Comparison of ENCODE assay signal across 13 cellular contexts in genomic region chr14:76951149-76951548, GRCh38.
DNase-seq lines count a peak whose midpoint lies in the region; ATAC-seq and TF ChIP-seq lines count a peak whose summit lies in the region.
"Had no signal": no experiment of that assay in that cellular context is flagged by ENCODE, and none has a peak within 500 bp of the region (broad histone marks: within the 10 kb centered on the region; RNA-seq: fewer than 3 reads in every experiment).

No MANE protein-coding gene starts in this region.

- intact Hi-C loops in esophagus squamous epithelium (cut with DNase I) = loop anchor here (5.0 kb wide), 1 partner anchor 81 kb away; no protein-coding TSS in a partner anchor
- intact Hi-C loops in psoas muscle (cut with DNase I) = loop anchor here in 1 of 2 donors (5.0 kb wide), 1 partner anchor 34 kb away; no protein-coding TSS in a partner anchor
- intact Hi-C loops in posterior vena cava (cut with DNase I) = no loop called here

- ATAC-seq in psoas muscle = no peak
- no peak for ATAC-seq in effector memory CD8-positive, alpha-beta T cell (replicated peaks)

- TF ChIP-seq POLR2A in esophagus squamous epithelium (IDR thresholded peaks at IDR 0.05) = no peak

- 51 to 55% methylated on average over 5 to 10 of the region's 10 CpGs for WGBS in esophagus squamous epithelium, 2 donors
- 56 to 66% (median 56%) methylated on average over 10 of the region's 10 CpGs for WGBS in psoas muscle, 3 donors

- peaks cover 67 to 92% (median 78%) of the 10 kb centered on the region in 3 donors for H3K4me1 ChIP-seq in esophagus squamous epithelium
- peaks cover 72% of the 10 kb centered on the region for H3K4me1 ChIP-seq in psoas muscle

- no peaks in the 10 kb centered on the region for H3K27me3 ChIP-seq in esophagus squamous epithelium
- H3K27me3 ChIP-seq in psoas muscle (ENCODE audit: insufficient read depth in 3 of 3, low read length in 2 of 3) = no peaks in the 10 kb centered on the region
- H3K27me3 ChIP-seq: cardiac muscle cell had no signal

- peaks cover 27 to 39% of the 10 kb centered on the region in 2 donors for H3K4me1 Mint-ChIP-seq in effector memory CD8-positive, alpha-beta T cell (ENCODE audit: low read depth in 2 of 2)

- H3K36me3 Mint-ChIP-seq in effector memory CD8-positive, alpha-beta T cell (ENCODE audit: insufficient read depth) = peaks cover 10% of the 10 kb centered on the region
- H3K36me3 Mint-ChIP-seq: immature natural killer cell had no signal

- H3K9me3 ChIP-seq in esophagus squamous epithelium (no peaks in the 10 kb centered on the region), psoas muscle (no peaks in the 10 kb centered on the region)

- no peak overlapping the region for H3K4me3 Mint-ChIP-seq in effector memory CD8-positive, alpha-beta T cell
- H3K4me3 Mint-ChIP-seq: activated B cell treated with CpG ODN at 0.5 μM for 24 hours, immature natural killer cell had no signal

- H3K27ac Mint-ChIP-seq in effector memory CD8-positive, alpha-beta T cell = no peak overlapping the region
- H3K27ac Mint-ChIP-seq: activated B cell treated with CpG ODN at 0.5 μM for 24 hours had no signal

- H3K9me3 Mint-ChIP-seq in effector memory CD8-positive, alpha-beta T cell = no peaks in the 10 kb centered on the region
- H3K9me3 Mint-ChIP-seq: activated B cell treated with CpG ODN at 0.5 μM for 24 hours, immature natural killer cell had no signal

- H3K4me3 ChIP-seq in AG10803 (ENCODE audit: low read length) = no peak overlapping the region
- no peak overlapping the region for H3K4me3 ChIP-seq in esophagus squamous epithelium
- no peak overlapping the region for H3K4me3 ChIP-seq in psoas muscle
- H3K4me3 ChIP-seq: cardiac muscle cell had no signal

- no peaks in the 10 kb centered on the region for H3K36me3 ChIP-seq in esophagus squamous epithelium
- no peaks in the 10 kb centered on the region for H3K36me3 ChIP-seq in psoas muscle (ENCODE audit: insufficient read depth in 1 of 2, low read depth in 1 of 2)
- H3K36me3 ChIP-seq: cardiac muscle cell had no signal

- peak overlapping the region; percentile 45 to 81 (median 72) for H3K27ac ChIP-seq in esophagus squamous epithelium
- peak overlapping the region; percentile 9 for H3K27ac ChIP-seq in psoas muscle
- H3K27ac ChIP-seq: cardiac muscle cell had no signal

- no peaks in the 10 kb centered on the region for H3K27me3 Mint-ChIP-seq in effector memory CD8-positive, alpha-beta T cell
- H3K27me3 Mint-ChIP-seq: activated B cell treated with CpG ODN at 0.5 μM for 24 hours had no signal

- DNase-seq in AG10803 (ENCODE audit: low read depth) = peak; percentile 77
- DNase-seq in RPMI7951 (ENCODE audit: low read depth) = peak; percentile 76
- DNase-seq in esophagus squamous epithelium (lab: John Stamatoyannopoulos, UW) = no peak
- no peak for DNase-seq in psoas muscle
- no peak for DNase-seq in effector memory CD8-positive, alpha-beta T cell
- DNase-seq in NCI-H2107 treated with DMSO at 0.1 percent for 48 hours (lab: John Stamatoyannopoulos, UW; ENCODE audit: unreplicated experiment) = no peak
- no peak for DNase-seq in posterior vena cava (ENCODE audit: low spot score)
- no peak for DNase-seq in activated CD8-positive, alpha-beta memory T cell treated with anti-CD3 and anti-CD28 coated beads, Interleukin-2, amount 50 U/mL, for 4 hours
- DNase-seq: activated B cell treated with CpG ODN at 0.5 μM for 24 hours; activated T-cell treated with anti-CD3 and anti-CD28 coated beads, Interleukin-2, amount 50 U/mL, for 48 hours; immature natural killer cell; NCI-H2029 treated with DMSO at 0.1 percent for 48 hours had no signal

- TF ChIP-seq CTCF in AG10803 (conservative IDR thresholded peaks at IDR 0.05; ENCODE audit: low read length) = no peak
- TF ChIP-seq CTCF in esophagus squamous epithelium (IDR thresholded peaks at IDR 0.05) = no peak
- TF ChIP-seq CTCF in psoas muscle (IDR thresholded peaks at IDR 0.05) = no peak

Comparison
In these comparisons a context has a peak if more than half of its experiments do, and no peak if none do; other contexts are left out.
1. DNase-seq: peak in AG10803 (single experiment) and RPMI7951 (single experiment); none in esophagus squamous epithelium (single experiment), psoas muscle (0 of 2), effector memory CD8-positive, alpha-beta T cell (0 of 3), NCI-H2107 treated with DMSO at 0.1 percent for 48 hours (single experiment), posterior vena cava (single experiment) and activated CD8-positive, alpha-beta memory T cell treated with anti-CD3 and anti-CD28 coated beads, Interleukin-2, amount 50 U/mL, for 4 hours (single experiment).